In the genomic region with DNA sequence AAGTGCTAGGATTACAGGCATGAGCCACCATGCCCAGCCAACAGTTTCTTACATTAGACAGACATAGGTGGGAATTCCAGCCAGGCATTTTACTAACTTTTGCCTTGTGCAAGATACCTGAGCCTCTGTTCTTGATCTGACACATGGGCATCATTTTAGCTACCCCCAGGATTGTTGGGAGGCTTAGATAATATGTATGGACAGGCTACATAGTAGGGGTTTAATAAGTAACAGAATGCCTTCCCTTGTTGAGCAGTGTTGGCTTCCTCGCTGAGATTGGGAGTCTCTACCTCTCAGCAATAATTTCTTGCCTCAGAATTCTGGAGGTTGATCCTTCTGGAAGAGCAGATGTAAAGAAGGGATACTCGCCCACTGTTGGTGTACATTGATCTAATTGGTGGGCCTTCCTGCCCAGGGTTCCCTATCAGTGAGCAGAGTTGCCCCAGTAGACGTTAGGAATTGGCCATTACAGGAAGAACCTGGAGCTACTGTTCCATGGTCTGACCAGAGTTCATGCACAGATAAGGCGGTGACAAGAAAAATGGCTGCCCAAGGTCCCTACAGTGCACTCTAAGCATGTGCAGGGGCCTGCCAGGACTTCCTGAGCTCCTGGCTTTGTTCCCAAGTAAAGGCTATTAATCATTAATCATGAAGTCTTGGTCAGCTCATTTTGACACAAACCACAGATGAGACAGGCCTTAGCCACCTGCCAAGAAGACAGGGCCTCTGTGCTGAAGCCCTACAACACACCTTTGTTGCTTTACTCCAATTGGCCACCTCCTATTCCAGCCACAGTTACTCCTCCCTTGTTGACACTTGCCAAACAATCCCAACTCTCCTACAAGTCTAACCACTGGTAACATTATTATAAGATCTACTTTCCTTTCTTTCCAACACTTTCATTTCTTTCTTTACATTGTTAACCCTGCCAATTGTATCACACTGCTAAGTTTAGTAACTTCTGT, we compare ENCODE assay signal across 9 cellular contexts. TPM values are rescaled to one million over a fixed set of nuclear protein-coding genes. Genes with fewer than 3 reads are reported as not detected.
DNase-seq lines count a peak whose midpoint lies in the region; ATAC-seq and TF ChIP-seq lines count a peak whose summit lies in the region.
"Had no signal": no experiment of that assay in that cellular context is flagged by ENCODE, and none has a peak within 500 bp of the region (broad histone marks: within the 10 kb centered on the region; RNA-seq: fewer than 3 reads in every experiment).

No MANE protein-coding gene starts in this region.

- no peaks in the 10 kb centered on the region for H3K27me3 ChIP-seq in GM23338 (ENCODE audit: insufficient read depth)

- DNase-seq in stimulated activated naive CD8-positive, alpha-beta T cell treated with anti-CD3 and anti-CD28 coated beads, Interleukin-15, Interleukin-2, amounts not matched to agents 100 U/mL and 50 U/mL, for 24 hours, result no peak
- DNase-seq in RWPE1 (ENCODE audit: low spot score) (peak; percentile 37), glomerular visceral epithelial cell (ENCODE audit: extremely low spot score) (peak; percentile 95), posterior vena cava (ENCODE audit: low spot score) (no peak), NCI-H1092 (lab: John Stamatoyannopoulos, UW) (no peak), GM23338 (ENCODE audit: low spot score) (no peak), DMS114 treated with DMSO at 0.1 percent for 48 hours (lab: John Stamatoyannopoulos, UW; ENCODE audit: unreplicated experiment) (no peak)

- CTCF ChIA-PET in RWPE1 (lab: Yijun Ruan, JAX), result no interaction called here

- peaks cover 69% of the 10 kb centered on the region for H3K4me1 Mint-ChIP-seq in stimulated activated naive CD8-positive, alpha-beta T cell treated with anti-CD3 and anti-CD28 coated beads, Interleukin-15, Interleukin-2, amounts not matched to agents 100 ng/mL and 50 ng/mL, for 24 hours (ENCODE audit: low read depth)
- H3K4me1 Mint-ChIP-seq in GM23338, result peaks cover 10% of the 10 kb centered on the region

- TF ChIP-seq CTCF in RWPE1 (conservative IDR thresholded peaks at IDR 0.05; ENCODE audit: low read depth) (no peak), GM23338 (conservative IDR thresholded peaks at IDR 0.05; ENCODE audit: low read depth in 2 of 2) (no peak)

- 0 out of 2 replicates have a peak, but pooled peaks cover under 1% of the 10 kb centered on the region for H3K79me2 ChIP-seq in GM23338 (replicated peaks; ENCODE audit: insufficient read depth)

- H3K9me2 ChIP-seq in GM23338 (ENCODE audit: insufficient read depth), result no peaks in the 10 kb centered on the region

- H3K27ac ChIP-seq in RWPE1, result peak overlapping the region; percentile 81
- no peak overlapping the region for H3K27ac ChIP-seq in GM23338 (ENCODE audit: low read depth)
- H3K27ac ChIP-seq: parathyroid adenoma had no signal

- H4K20me1 ChIP-seq in GM23338 (replicated peaks; ENCODE audit: insufficient read depth), result peaks cover 4% of the 10 kb centered on the region; the same call in 1 of the 2 replicates

- peaks cover 4% of the 10 kb centered on the region for H3K9me3 Mint-ChIP-seq in stimulated activated naive CD8-positive, alpha-beta T cell treated with anti-CD3 and anti-CD28 coated beads, Interleukin-15, Interleukin-2, amounts not matched to agents 100 ng/mL and 50 ng/mL, for 24 hours
- no peaks in the 10 kb centered on the region for H3K9me3 Mint-ChIP-seq in GM23338

- ATAC-seq in stimulated activated naive CD8-positive, alpha-beta T cell treated with anti-CD3 and anti-CD28 coated beads, Interleukin-15, Interleukin-2, amounts not matched to agents 100 U/mL and 50 U/mL, for 24 hours, result no peak
- no peak for ATAC-seq in GM23338

- peaks cover 6% of the 10 kb centered on the region; the same call in 1 of the 2 replicates for H3K4me1 ChIP-seq in GM23338 (ENCODE audit: insufficient read depth)
- H3K4me1 ChIP-seq: parathyroid adenoma had no signal

- peaks cover 9% of the 10 kb centered on the region; the same call in 1 of the 2 replicates for H3F3A ChIP-seq in GM23338 (replicated peaks; ENCODE audit: low read depth)

- H2AFZ ChIP-seq in GM23338, result no peak overlapping the region
- H2AFZ ChIP-seq: parathyroid adenoma had no signal

- peak overlapping the region; percentile 9 for H3K27ac Mint-ChIP-seq in stimulated activated naive CD8-positive, alpha-beta T cell treated with anti-CD3 and anti-CD28 coated beads, Interleukin-15, Interleukin-2, amounts not matched to agents 100 ng/mL and 50 ng/mL, for 24 hours
- H3K27ac Mint-ChIP-seq in GM23338, result no peak overlapping the region

- H3K4me2 ChIP-seq in GM23338, result no peak overlapping the region

- POLR2A ChIA-PET in RWPE1 (lab: Yijun Ruan, JAX; ENCODE audit: low non-redundant PET), result no interaction called here

- H3K4me3 Mint-ChIP-seq in stimulated activated naive CD8-positive, alpha-beta T cell treated with anti-CD3 and anti-CD28 coated beads, Interleukin-15, Interleukin-2, amounts not matched to agents 100 ng/mL and 50 ng/mL, for 24 hours, result no peak overlapping the region
- H3K4me3 Mint-ChIP-seq in GM23338, result no peak overlapping the region

- H3K27me3 Mint-ChIP-seq in stimulated activated naive CD8-positive, alpha-beta T cell treated with anti-CD3 and anti-CD28 coated beads, Interleukin-15, Interleukin-2, amounts not matched to agents 100 ng/mL and 50 ng/mL, for 24 hours, result no peaks in the 10 kb centered on the region
- H3K27me3 Mint-ChIP-seq in GM23338 (ENCODE audit: insufficient read depth, low read depth, poor library complexity), result peaks cover 4% of the 10 kb centered on the region

- no peak overlapping the region for H3K4me3 ChIP-seq in GM23338

- H3K36me3 Mint-ChIP-seq in stimulated activated naive CD8-positive, alpha-beta T cell treated with anti-CD3 and anti-CD28 coated beads, Interleukin-15, Interleukin-2, amounts not matched to agents 100 ng/mL and 50 ng/mL, for 24 hours (ENCODE audit: low read depth), result peaks cover 29% of the 10 kb centered on the region
- peaks cover 20% of the 10 kb centered on the region for H3K36me3 Mint-ChIP-seq in GM23338 (ENCODE audit: low read depth)

- intact Hi-C loops in posterior vena cava (cut with DNase I), result no loop called here

- H3K36me3 ChIP-seq in GM23338 (ENCODE audit: insufficient read depth), result 0 out of 2 replicates have a peak, but pooled peaks cover 9% of the 10 kb centered on the region

TF ChIP-seq in GM23338, 12 proteins besides CTCF, POLR2A, EP300 and RAD21:
- no peak for TF ChIP-seq POLR2AphosphoS5 (IDR thresholded peaks at IDR 0.05; ENCODE audit: low read depth)
- no peak for TF ChIP-seq CREB1 (CRISPR knock-in tag; IDR thresholded peaks at IDR 0.05; ENCODE audit: low read depth)

RNA-seq across cellular contexts. Expression of a gene that starts 5.0 kb away (rescaled TPM):
- total RNA-seq in posterior vena cava, result 1 to 10 TPM; 9.6 to 10.0 TPM
- total RNA-seq in GM23338 (2014; rRNA removed; shearing (Covaris generic)), result 3.4 and 4.3 TPM in 2 replicates
- polyA plus RNA-seq in GM23338 (2016; fragmentation: Nextera tagmentation; extraction: Ambion mirVana), result 1.0 and 1.1 TPM in 2 replicates

RNA-seq across cellular contexts. Expression of a gene that starts 7.3 kb away (rescaled TPM):
- total RNA-seq in posterior vena cava, result 10 to 100 TPM; 19.6 to 20.0 TPM
- total RNA-seq in GM23338 (2014; rRNA removed; shearing (Covaris generic)), result 22.5 and 23.7 TPM in 2 replicates
- 27.9 and 32.0 TPM in 2 replicates for polyA plus RNA-seq in GM23338 (2016; fragmentation: Nextera tagmentation; extraction: Ambion mirVana)

RNA-seq across cellular contexts. Expression of a gene that starts 17.6 kb away (rescaled TPM):
- 1 to 10 TPM; 1.2 to 2.9 TPM for total RNA-seq in posterior vena cava
- total RNA-seq in GM23338 (2014; rRNA removed; shearing (Covaris generic)), result not detected in 2 replicates
- not detected in 2 replicates for polyA plus RNA-seq in GM23338 (2016; fragmentation: Nextera tagmentation; extraction: Ambion mirVana)

RNA-seq across cellular contexts. Expression of a gene that starts 19.2 kb away (rescaled TPM):
- 10 to 100 TPM; 31.9 to 41.1 TPM for total RNA-seq in posterior vena cava
- total RNA-seq in GM23338 (2014; rRNA removed; shearing (Covaris generic)), result 12.6 and 15.0 TPM in 2 replicates
- polyA plus RNA-seq in GM23338 (2016; fragmentation: Nextera tagmentation; extraction: Ambion mirVana), result 8.4 and 10.2 TPM in 2 replicates

RNA-seq across cellular contexts. Expression of a gene that starts 35.9 kb away (rescaled TPM):
- total RNA-seq in posterior vena cava, result 10 to 100 TPM; 22.3 to 29.5 TPM
- 8.4 and 11.5 TPM in 2 replicates for total RNA-seq in GM23338 (2014; rRNA removed; shearing (Covaris generic))
- 13.1 and 14.3 TPM in 2 replicates for polyA plus RNA-seq in GM23338 (2016; fragmentation: Nextera tagmentation; extraction: Ambion mirVana)

Comparison
In these comparisons a context has a peak if more than half of its experiments do, and no peak if none do; other contexts are left out.
1. DNase-seq: peak in RWPE1 (single experiment) and glomerular visceral epithelial cell (single experiment); none in stimulated activated naive CD8-positive, alpha-beta T cell treated with anti-CD3 and anti-CD28 coated beads, Interleukin-15, Interleukin-2, amounts not matched to agents 100 U/mL and 50 U/mL, for 24 hours (single experiment), posterior vena cava (single experiment), NCI-H1092 (single experiment), GM23338 (single experiment) and DMS114 treated with DMSO at 0.1 percent for 48 hours (single experiment).